10 cellular contexts compared by ENCODE assay signal in genomic region chr5:97167435-97167834, GRCh38. TPM values are rescaled to one million over a fixed set of nuclear protein-coding genes. Genes with fewer than 3 reads are reported as not detected.
A peak's percentile ranks its signal among the peaks of the same experiment; 100 is the strongest.
DNase-seq lines count a peak whose midpoint lies in the region; ATAC-seq and TF ChIP-seq lines count a peak whose summit lies in the region.
"Had no signal": no experiment of that assay in that cellular context is flagged by ENCODE, and none has a peak within 500 bp of the region (broad histone marks: within the 10 kb centered on the region; RNA-seq: fewer than 3 reads in every experiment).

No MANE protein-coding gene starts in this region.

- H3K4me3 ChIP-seq in H7 (ENCODE audit: insufficient read depth, low read depth, low read length): no peak overlapping the region

- H3K36me3 Mint-ChIP-seq in chondrocyte (ENCODE audit: low read depth): peaks cover 30% of the 10 kb centered on the region

- peaks cover 6% of the 10 kb centered on the region for H3K4me1 Mint-ChIP-seq in chondrocyte (ENCODE audit: low read depth)

- ATAC-seq in GM18498 (IDR thresholded peaks at IDR 0.05; ENCODE audit: unreplicated experiment) (peak; percentile 68), HG03342 (IDR thresholded peaks at IDR 0.05; ENCODE audit: unreplicated experiment) (peak; percentile 62), esophagus mucosa (no peak), HG02970 (IDR thresholded peaks at IDR 0.05; ENCODE audit: low FRiP score, unreplicated experiment) (no peak)

- peak; percentile 24 for DNase-seq in GM20000 (ENCODE audit: low spot score)
- no peak for DNase-seq in chondrocyte (ENCODE audit: low spot score)
- DNase-seq in Ammon's horn (ENCODE audit: low spot score): no peak
- no peak for DNase-seq in H7
- DNase-seq: kidney had no signal

- H3K27me3 Mint-ChIP-seq in chondrocyte (ENCODE audit: low read depth): no peaks in the 10 kb centered on the region

- no peaks in the 10 kb centered on the region for H3K9me3 Mint-ChIP-seq in chondrocyte (ENCODE audit: low read depth)

- H3K36me3 ChIP-seq in H7 (replicated peaks; ENCODE audit: control insufficient read depth, insufficient read depth, low read length): peaks cover 17% of the 10 kb centered on the region

- H3K27ac Mint-ChIP-seq in chondrocyte (ENCODE audit: unreplicated experiment): peak overlapping the region; percentile 3

- H3K27me3 ChIP-seq in H7 (ENCODE audit: control insufficient read depth, insufficient read depth, low read length): no peaks in the 10 kb centered on the region

- no peak for TF ChIP-seq CTCF in GM20000 (IDR thresholded peaks at IDR 0.05; ENCODE audit: extremely low read depth, missing control alignments)
- TF ChIP-seq CTCF in chondrocyte (IDR thresholded peaks at IDR 0.05): no peak

- no peak overlapping the region for H3K4me3 Mint-ChIP-seq in chondrocyte (ENCODE audit: unreplicated experiment)

RNA-seq across cellular contexts. Expression of gene RIOK2, which starts 15.6 kb away (rescaled TPM):
- total RNA-seq in chondrocyte: 29.6 to 40.7 TPM (median 35.6 TPM) in 3 replicates
- 19.5 and 20.4 TPM in 2 replicates for total RNA-seq in H7 (2014; rRNA removed; shearing (Covaris generic))
- total RNA-seq in esophagus mucosa: 14.7 TPM

RNA-seq across cellular contexts. Expression of gene LIX1, which starts 25.0 kb away (rescaled TPM):
- total RNA-seq in chondrocyte (0.12 to 0.20 TPM in 2 of 3 replicates, not detected in the other), esophagus mucosa (not detected)
- 0.14 TPM in 1 of 2 replicates, not detected in the other for total RNA-seq in H7 (2014; rRNA removed; shearing (Covaris generic))
- total RNA-seq: M059J had no signal

Comparison
In these comparisons a context has a peak if more than half of its experiments do, and no peak if none do; other contexts are left out.
1. ATAC-seq: peak in GM18498 (single experiment) and HG03342 (single experiment); none in esophagus mucosa (single experiment) and HG02970 (single experiment).